Comparison of ENCODE assay signal across 2 cellular contexts in the genomic region with DNA sequence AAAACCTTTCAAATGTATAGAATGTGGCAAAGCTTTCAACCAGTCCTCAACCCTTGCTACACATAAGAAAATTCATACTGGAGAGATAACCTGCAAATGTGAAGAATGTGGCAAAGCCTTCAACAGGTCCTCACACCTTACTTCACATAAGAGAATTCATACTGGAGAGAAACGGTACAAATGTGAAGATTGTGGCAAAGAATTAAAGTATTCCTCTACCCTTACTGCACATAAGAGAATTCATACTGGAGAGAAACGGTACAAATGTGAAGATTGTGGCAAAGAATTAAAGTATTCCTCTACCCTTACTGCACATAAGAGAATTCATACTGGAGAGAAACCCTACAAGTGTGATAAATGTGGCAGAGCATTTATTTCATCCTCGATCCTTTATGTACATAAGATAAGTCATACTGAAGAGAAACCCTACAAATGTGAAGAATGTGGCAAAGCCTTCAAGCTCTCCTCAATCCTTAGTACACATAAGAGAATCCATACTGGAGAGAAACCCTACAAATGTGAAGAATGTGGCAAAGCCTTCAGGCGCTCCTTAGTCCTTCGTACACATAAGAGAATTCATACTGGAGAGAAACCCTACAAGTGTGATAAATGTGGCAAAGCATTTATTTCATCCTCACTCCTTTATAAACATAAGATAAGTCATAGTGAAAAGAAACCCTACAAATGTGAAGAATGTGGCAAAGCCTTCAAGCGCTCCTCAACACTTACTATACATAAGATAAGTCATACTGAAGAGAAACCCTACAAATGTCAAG.
TF ChIP-seq lines count a peak whose summit lies in the region.

No MANE protein-coding gene starts in this region.

TF ChIP-seq in HEK293, 187 proteins besides CTCF, POLR2A, EP300 and RAD21:
- TF ChIP-seq SETDB1 (IDR thresholded peaks at IDR 0.05; ENCODE audit: insufficient read length, low read length), result peak; percentile 98
- TF ChIP-seq TRIM28 (IDR thresholded peaks at IDR 0.05; ENCODE audit: borderline replicate concordance, low read length), result peak; percentile 99
- peak; percentile 73 for TF ChIP-seq ZNF274 (IDR thresholded peaks at IDR 0.05; ENCODE audit: low read length)
- TF ChIP-seq ZNF274 (tag by site-specific recombination; IDR thresholded peaks at IDR 0.05; ENCODE audit: borderline replicate concordance), result peak; percentile 77; the same call in 1 of the 2 replicates

TF ChIP-seq in K562, 482 proteins besides CTCF, POLR2A, EP300 and RAD21:
- peak; percentile 92 for TF ChIP-seq ZNF274 (IDR thresholded peaks at IDR 0.05; ENCODE audit: borderline replicate concordance, low read depth, low read length)
